Comparison of ENCODE assay signal across 10 cellular contexts in genomic region chr6:140636698-140637402, GRCh38.
DNase-seq lines count a peak whose midpoint lies in the region; ATAC-seq and TF ChIP-seq lines count a peak whose summit lies in the region.
"Had no signal": no experiment of that assay in that cellular context is flagged by ENCODE, and none has a peak within 500 bp of the region (broad histone marks: within the 10 kb centered on the region; RNA-seq: fewer than 3 reads in every experiment).

No MANE protein-coding gene starts in this region.

- H3K4me3 ChIP-seq in GM08714 (ENCODE audit: low read length) = peak overlapping the region; percentile 2; the same call in 1 of the 2 replicates

- ATAC-seq in HG03045 (IDR thresholded peaks at IDR 0.05; ENCODE audit: unreplicated experiment) (no peak), sciatic nerve (no peak)
- ATAC-seq: HepG2, Panc1 had no signal

- POLR2A ChIA-PET in HEK293T (lab: Yijun Ruan, JAX) = no interaction called here

- CTCF ChIA-PET in HEK293T (lab: Yijun Ruan, JAX) = no interaction called here

- no peak for DNase-seq in HEK293T (ENCODE audit: extremely low spot score)
- peak; percentile 31 for DNase-seq in NCI-H345 treated with DMSO at 0.1 percent for 48 hours (lab: John Stamatoyannopoulos, UW; ENCODE audit: unreplicated experiment)
- peak; percentile 17 for DNase-seq in iPS-NIHi7 (ENCODE audit: extremely low spot score)
- no peak for DNase-seq in posterior vena cava (ENCODE audit: low spot score)
- DNase-seq in HK-2 (ENCODE audit: unreplicated experiment) = no peak
- DNase-seq in sciatic nerve (ENCODE audit: low spot score) = no peak

- intact Hi-C loops in posterior vena cava (cut with DNase I) = no loop called here
- intact Hi-C loops in sciatic nerve (cut with DNase I) = no loop called here

TF ChIP-seq in HEK293T, 16 proteins besides CTCF, POLR2A, EP300 and RAD21:
- TF ChIP-seq, protein P1, sequence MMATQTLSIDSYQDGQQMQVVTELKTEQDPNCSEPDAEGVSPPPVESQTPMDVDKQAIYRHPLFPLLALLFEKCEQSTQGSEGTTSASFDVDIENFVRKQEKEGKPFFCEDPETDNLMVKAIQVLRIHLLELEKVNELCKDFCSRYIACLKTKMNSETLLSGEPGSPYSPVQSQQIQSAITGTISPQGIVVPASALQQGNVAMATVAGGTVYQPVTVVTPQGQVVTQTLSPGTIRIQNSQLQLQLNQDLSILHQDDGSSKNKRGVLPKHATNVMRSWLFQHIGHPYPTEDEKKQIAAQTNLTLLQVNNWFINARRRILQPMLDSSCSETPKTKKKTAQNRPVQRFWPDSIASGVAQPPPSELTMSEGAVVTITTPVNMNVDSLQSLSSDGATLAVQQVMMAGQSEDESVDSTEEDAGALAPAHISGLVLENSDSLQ (IDR thresholded peaks at IDR 0.05) = 0 out of 2 replicates have a peak, but pooled peaks have one; percentile 10
- no peak for TF ChIP-seq NFRKB (IDR thresholded peaks at IDR 0.05)
- TF ChIP-seq ELF4 (IDR thresholded peaks at IDR 0.05) = no peak

Comparison
In these comparisons a context has a peak if more than half of its experiments do, and no peak if none do; other contexts are left out.
1. DNase-seq: peak in NCI-H345 treated with DMSO at 0.1 percent for 48 hours (single experiment) and iPS-NIHi7 (single experiment); none in HEK293T (single experiment), posterior vena cava (single experiment), HK-2 (single experiment) and sciatic nerve (single experiment).